8 cellular contexts compared by ENCODE assay signal in the genomic region with DNA sequence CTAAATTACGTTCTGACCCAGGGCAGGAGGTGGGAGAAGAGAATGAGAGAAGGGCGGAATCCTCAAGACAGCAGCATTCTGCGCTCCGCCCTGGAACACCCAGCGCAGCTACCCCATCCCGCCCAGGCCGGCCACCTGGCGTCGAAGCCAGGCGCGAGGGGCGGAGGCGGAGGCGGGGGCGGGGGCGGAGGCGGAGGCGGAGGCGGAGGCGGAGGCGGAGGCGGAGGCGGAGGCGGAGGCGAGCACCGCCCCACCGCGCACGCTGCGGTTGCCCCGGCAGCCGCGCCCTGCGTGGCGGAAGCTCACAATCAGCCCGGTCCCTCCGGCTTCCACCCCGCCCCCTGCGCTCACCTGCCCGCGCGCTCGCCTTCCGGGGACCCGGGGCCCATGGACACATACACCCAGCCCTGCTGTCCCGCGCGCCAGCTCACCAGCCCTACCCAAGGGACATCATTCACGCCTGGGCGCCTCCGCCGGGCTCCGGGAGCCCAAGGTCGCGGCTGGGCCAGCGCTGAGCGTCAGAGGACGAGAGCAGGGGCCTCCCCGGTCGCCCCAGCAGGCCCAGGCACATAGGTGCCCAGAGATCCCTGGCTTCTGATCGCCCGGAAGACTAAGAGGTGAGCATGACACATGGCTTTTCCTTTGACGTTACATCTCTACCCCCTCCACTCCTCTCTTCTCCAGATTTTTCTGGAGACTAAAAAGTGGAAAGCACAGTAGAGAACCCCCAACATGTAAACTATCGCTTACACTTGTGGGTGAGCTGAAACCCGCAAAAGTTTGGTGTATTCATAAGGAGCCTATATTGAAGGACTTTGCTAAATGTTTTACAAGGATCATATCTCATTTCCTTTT. TPM values are rescaled to one million over a fixed set of nuclear protein-coding genes. Genes with fewer than 3 reads are reported as not detected.
A peak's percentile ranks its signal among the peaks of the same experiment; 100 is the strongest.
DNase-seq lines count a peak whose midpoint lies in the region; ATAC-seq and TF ChIP-seq lines count a peak whose summit lies in the region.

A gene (plus strand): TSS at position 271 of the 855 bp plus-strand sequence. CDS start 3,315 bp downstream, outside the sequence.

- peak; percentile 37 for DNase-seq in AG10803 (ENCODE audit: low read depth)
- peak; percentile 66 for DNase-seq in GM19238 (ENCODE audit: insufficient read length, low spot score)
- DNase-seq in NCI-H446 treated with DMSO at 0.1 percent for 48 hours (lab: John Stamatoyannopoulos, UW): peak; percentile 69
- peak; percentile 75 for DNase-seq in activated CD4-positive, alpha-beta memory T cell treated with anti-CD3 and anti-CD28 coated beads for 36 hours
- peak; percentile 71 for DNase-seq in effector CD4-positive, alpha-beta T cell
- peak; percentile 91 for DNase-seq in lower lobe of right lung
- DNase-seq in stimulated activated CD4-positive, alpha-beta T cell treated with anti-CD3 and anti-CD28 coated beads, TNF-alpha, amount 100 ng/mL, for 24 hours (ENCODE audit: low read depth in 3 of 3): peak; percentile 16 to 64 (median 54)

- H3K27me3 ChIP-seq in lower lobe of right lung (ENCODE audit: low read depth): no peaks in the 10 kb centered on the region

- peak within 1 kb of the TSS; percentile 80 for H3K27ac ChIP-seq in lower lobe of right lung

- TF ChIP-seq CTCF in AG10803 (conservative IDR thresholded peaks at IDR 0.05; ENCODE audit: low read length): no peak
- no peak for TF ChIP-seq CTCF in lower lobe of right lung (IDR thresholded peaks at IDR 0.05)

- peak within 1 kb of the TSS; percentile 61 for H3K4me3 Mint-ChIP-seq in activated CD4-positive, alpha-beta memory T cell treated with anti-CD3 and anti-CD28 coated beads for 36 hours

- peak; percentile 95 for ATAC-seq in HG03439 (IDR thresholded peaks at IDR 0.05; ENCODE audit: unreplicated experiment)
- ATAC-seq in lower lobe of right lung: peak; percentile 99 to 100

- peaks cover 6% of the 10 kb centered on the region for H3K27me3 Mint-ChIP-seq in activated CD4-positive, alpha-beta memory T cell treated with anti-CD3 and anti-CD28 coated beads for 36 hours

- intact Hi-C loops in activated CD4-positive, alpha-beta memory T cell treated with anti-CD3 and anti-CD28 coated beads for 36 hours (cut with micrococcal nuclease): loop anchor here (5.0 kb wide), 1 partner anchor 397 kb away; a partner anchor contains a TSS
- intact Hi-C loops in lower lobe of right lung (cut with DNase I): no loop called here

- POLR2A ChIA-PET in activated CD4-positive, alpha-beta memory T cell treated with anti-CD3 and anti-CD28 coated beads for 36 hours (lab: Charles Lee): no interaction called here

- CTCF ChIA-PET in activated CD4-positive, alpha-beta memory T cell treated with anti-CD3 and anti-CD28 coated beads for 36 hours (lab: Charles Lee): interaction anchor here (1.3 kb wide), 1 partner anchor 56 kb away, joined by 3 read pairs; no protein-coding TSS in a partner anchor

- H3K4me1 ChIP-seq in lower lobe of right lung: peaks cover 10% of the 10 kb centered on the region

- peaks cover 3% of the 10 kb centered on the region for H3K4me1 Mint-ChIP-seq in activated CD4-positive, alpha-beta memory T cell treated with anti-CD3 and anti-CD28 coated beads for 36 hours (ENCODE audit: low read depth)

- peak within 1 kb of the TSS; percentile 66 for H3K4me3 ChIP-seq in AG10803 (ENCODE audit: low read length)
- peak within 1 kb of the TSS; percentile 74 for H3K4me3 ChIP-seq in lower lobe of right lung

- H3K36me3 ChIP-seq in lower lobe of right lung: no peaks in the 10 kb centered on the region

- H3K27ac Mint-ChIP-seq in activated CD4-positive, alpha-beta memory T cell treated with anti-CD3 and anti-CD28 coated beads for 36 hours: no peak within 1 kb of the TSS

- no peaks in the 10 kb centered on the region for H3K9me3 ChIP-seq in lower lobe of right lung

- no peaks in the 10 kb centered on the region for H3K9me3 Mint-ChIP-seq in activated CD4-positive, alpha-beta memory T cell treated with anti-CD3 and anti-CD28 coated beads for 36 hours

- H3K36me3 Mint-ChIP-seq in activated CD4-positive, alpha-beta memory T cell treated with anti-CD3 and anti-CD28 coated beads for 36 hours: peaks cover 4% of the 10 kb centered on the region

RNA-seq across cellular contexts. Expression of the gene that starts here (rescaled TPM):
- total RNA-seq in activated CD4-positive, alpha-beta memory T cell treated with anti-CD3 and anti-CD28 coated beads for 36 hours: 1 to 10 TPM; 1.3 TPM
- 3.8 TPM for total RNA-seq in lower lobe of right lung

Comparison
In these comparisons a context has a peak if more than half of its experiments do, and no peak if none do; other contexts are left out.
1. Peak in every context shown above with its lines: DNase-seq, ATAC-seq, H3K4me3 ChIP-seq and H3K27ac ChIP-seq.
2. DNase-seq: peak in every context shown above with its lines; median percentile 91 in lower lobe of right lung; 75 in activated CD4-positive, alpha-beta memory T cell treated with anti-CD3 and anti-CD28 coated beads for 36 hours; 71 in effector CD4-positive, alpha-beta T cell; 69 in NCI-H446 treated with DMSO at 0.1 percent for 48 hours; 66 in GM19238; 54 in stimulated activated CD4-positive, alpha-beta T cell treated with anti-CD3 and anti-CD28 coated beads, TNF-alpha, amount 100 ng/mL, for 24 hours; 37 in AG10803.